ENCODE assay signal across 1 cellular context in genomic region chr12:8077207-8077606, GRCh38.
TF ChIP-seq lines count a peak whose summit lies in the region.

No MANE protein-coding gene starts in this region.

TF ChIP-seq in A549, 52 proteins besides CTCF, POLR2A, EP300 and RAD21 (continued from another document):
- TF ChIP-seq REST (IDR thresholded peaks at IDR 0.05) (no peak), KDM5A (IDR thresholded peaks at IDR 0.05) (no peak), ESRRA (IDR thresholded peaks at IDR 0.05; ENCODE audit: borderline replicate concordance, low read length) (no peak), CHD2 (IDR thresholded peaks at IDR 0.05; ENCODE audit: low read length, partially characterized antibody) (no peak), CBX2 (IDR thresholded peaks at IDR 0.05; ENCODE audit: borderline replicate concordance, low read depth) (no peak), FOSB (CRISPR knock-in tag; IDR thresholded peaks at IDR 0.05) (no peak), HOXB13 (CRISPR knock-in tag; IDR thresholded peaks at IDR 0.05; ENCODE audit: low read depth) (no peak), NPAS2 (CRISPR knock-in tag; IDR thresholded peaks at IDR 0.05; ENCODE audit: borderline replicate concordance) (no peak), CBX8 (IDR thresholded peaks at IDR 0.05) (no peak), ZSCAN20 (CRISPR knock-in tag; IDR thresholded peaks at IDR 0.05) (no peak), SMC3 (IDR thresholded peaks at IDR 0.05) (no peak), TFCP2L1 (CRISPR knock-in tag; IDR thresholded peaks at IDR 0.05) (no peak), USF2 (IDR thresholded peaks at IDR 0.05) (no peak), ZFP36 (IDR thresholded peaks at IDR 0.05; ENCODE audit: borderline replicate concordance, partially characterized antibody) (no peak), HOXB5 (CRISPR knock-in tag; IDR thresholded peaks at IDR 0.05) (no peak), EHMT2 (IDR thresholded peaks at IDR 0.05; ENCODE audit: low read depth) (no peak), GATA3 (IDR thresholded peaks at IDR 0.05; ENCODE audit: borderline replicate concordance) (no peak), JUNB (IDR thresholded peaks at IDR 0.05) (no peak)
